In the genomic region with DNA sequence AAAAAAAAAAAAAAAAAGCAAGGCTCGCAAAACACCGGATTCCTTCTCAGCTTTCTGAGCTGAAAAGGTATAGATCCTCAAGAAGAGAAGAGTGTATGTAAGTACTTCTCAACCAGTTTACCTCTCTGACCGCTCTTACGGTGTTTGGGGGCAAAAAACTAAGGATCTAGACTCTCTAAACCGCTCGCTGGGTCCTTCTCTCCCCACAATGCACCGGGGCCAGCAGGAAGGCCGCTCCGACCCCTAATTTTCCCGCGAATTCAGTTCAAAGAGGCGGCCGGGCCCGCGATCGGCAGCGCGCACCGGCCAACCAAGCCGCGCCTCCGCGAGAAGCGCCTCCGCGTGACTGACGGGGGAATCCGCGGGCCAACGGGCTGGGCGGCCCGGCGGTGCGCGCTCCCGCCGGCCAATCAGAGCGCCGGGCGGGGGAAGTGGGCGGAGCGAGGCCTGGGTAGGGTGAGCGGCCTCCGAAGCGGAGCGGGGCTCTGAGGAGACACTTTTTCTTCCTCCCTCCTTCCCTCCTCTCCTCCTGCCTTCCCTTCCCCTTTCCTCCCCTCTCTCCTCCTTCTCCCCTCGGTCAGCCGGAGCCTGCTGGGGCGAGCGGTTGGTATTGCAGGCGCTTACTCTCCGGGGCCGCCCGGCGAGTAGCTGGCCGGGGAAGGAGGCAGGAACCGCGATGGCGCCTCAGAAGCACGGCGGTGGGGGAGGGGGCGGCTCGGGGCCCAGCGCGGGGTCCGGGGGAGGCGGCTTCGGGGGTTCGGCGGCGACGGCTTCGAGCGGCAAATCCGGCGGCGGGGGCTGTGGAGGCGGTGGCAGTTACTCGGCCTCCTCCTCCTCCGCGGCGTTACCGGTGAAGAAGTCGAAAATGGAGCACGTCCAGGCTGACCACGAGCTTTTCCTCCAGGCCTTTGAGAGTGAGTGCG, we compare ENCODE assay signal across 8 cellular contexts.
DNase-seq lines count a peak whose midpoint lies in the region; ATAC-seq and TF ChIP-seq lines count a peak whose summit lies in the region.
"Not testable (repeated sequence)": the region's sequence is repeated elsewhere in the genome, so short reads cannot be mapped to it uniquely, and the experiment has no call there.

No MANE protein-coding gene starts in this region.

- intact Hi-C loops in left colon (cut with DNase I, micrococcal nuclease) = not testable (repeated sequence)

- not testable (repeated sequence) for TF ChIP-seq CTCF in choroid plexus epithelial cell (conservative IDR thresholded peaks at IDR 0.05; ENCODE audit: low read depth, low read length)

- peak; percentile 72 for DNase-seq in Ammon's horn (ENCODE audit: low spot score)
- DNase-seq in NCI-H524 treated with DMSO at 0.1 percent for 48 hours (lab: John Stamatoyannopoulos, UW) = peak; percentile 76
- DNase-seq in activated CD4-positive, alpha-beta T cell treated with anti-CD3 and anti-CD28 coated beads for 4 hours = peak; percentile 80 to 85
- DNase-seq in choroid plexus epithelial cell (ENCODE audit: low read depth) = peak; percentile 74
- DNase-seq in left colon = peak; percentile 82 to 92
- peak; percentile 66 to 80 for DNase-seq in stimulated activated CD4-positive, alpha-beta T cell treated with anti-CD3 and anti-CD28 coated beads, Interleukin-15, amount 100 ng/mL, for 48 hours (ENCODE audit: low read depth in 2 of 2)

- peak; percentile 84 for TF ChIP-seq POLR2A in GM19099 (IDR thresholded peaks at IDR 0.05; ENCODE audit: extremely low read depth, insufficient read length, low read depth)

- peak; percentile 86 for ATAC-seq in HG03354 (IDR thresholded peaks at IDR 0.05; ENCODE audit: poor library complexity, severe bottlenecking, unreplicated experiment)
- ATAC-seq in left colon = peak; percentile 97

- H3K4me3 ChIP-seq in choroid plexus epithelial cell (ENCODE audit: low read depth, low read length) = peak overlapping the region; percentile 88

Comparison
In these comparisons a context has a peak if more than half of its experiments do, and no peak if none do; other contexts are left out.
1. Peak in every context shown above with its lines: DNase-seq, ATAC-seq and H3K4me3 ChIP-seq.